ENCODE assay signal across 18 cellular contexts in the genomic region with DNA sequence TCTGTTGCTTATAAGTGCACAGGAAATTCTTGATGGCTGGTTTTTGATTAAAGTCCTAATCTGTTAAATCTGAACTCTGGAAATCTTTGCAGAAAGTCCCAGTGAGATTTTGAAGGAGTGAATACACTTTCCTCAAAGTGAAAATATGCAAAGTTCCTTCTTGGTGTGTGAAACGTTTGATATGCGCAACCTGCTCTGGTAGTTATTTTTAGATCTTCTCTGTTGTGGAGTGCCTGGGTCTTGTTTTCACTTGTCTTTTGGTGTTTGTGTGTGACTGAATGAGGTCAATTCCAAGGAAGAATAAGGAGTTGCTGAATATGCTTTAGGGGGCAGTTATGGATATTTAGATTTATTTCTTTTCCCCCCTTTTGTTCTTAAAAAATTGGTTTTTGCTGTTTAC.
"Had no signal": no experiment of that assay in that cellular context is flagged by ENCODE, and none has a peak within 500 bp of the region (broad histone marks: within the 10 kb centered on the region; RNA-seq: fewer than 3 reads in every experiment).

No MANE protein-coding gene starts in this region.

- H3K36me3 Mint-ChIP-seq: stimulated activated naive B cell treated with anti-CD40 and anti-IgM and Interleukin-4, amounts not matched to agents 10 μg/mL and 1 μg/mL and 100 μg/mL, for 72 hours had no signal

- ATAC-seq: heart left ventricle; left colon; left ventricle myocardium superior; stimulated activated naive B cell treated with anti-CD40 and anti-IgM and Interleukin-4, amounts not matched to agents 10 μg/mL and 1 μg/mL and 100 μg/mL, for 72 hours had no signal

- H3K27ac Mint-ChIP-seq: endodermal cell; stimulated activated naive B cell treated with anti-CD40 and anti-IgM and Interleukin-4, amounts not matched to agents 10 μg/mL and 1 μg/mL and 100 μg/mL, for 72 hours had no signal

- H3K4me1 ChIP-seq: heart left ventricle, sigmoid colon had no signal

- DNase-seq: effector CD4-positive, alpha-beta T cell; endodermal cell; foreskin melanocyte; heart left ventricle; hippocampal formation; left colon; left ventricle myocardium superior; mesenchymal stem cell; midbrain; sigmoid colon; stimulated activated CD4-positive, alpha-beta T cell treated with anti-CD3 and anti-CD28 coated beads, Interleukin-2, amount 100 ng/mL, for 24 hours; stimulated activated CD4-positive, alpha-beta T cell treated with anti-CD3 and anti-CD28 coated beads, Interleukin-4, amount 100 ng/mL, for 4 hours; stimulated activated naive B cell treated with anti-CD40 and anti-IgM and Interleukin-4, amounts not matched to agents 10 μg/mL and 1 μg/mL and 100 μg/mL, for 72 hours; trophoblast cell had no signal

- H3K4me3 Mint-ChIP-seq: endodermal cell; stimulated activated naive B cell treated with anti-CD40 and anti-IgM and Interleukin-4, amounts not matched to agents 10 μg/mL and 1 μg/mL and 100 μg/mL, for 72 hours had no signal

- H3K27ac ChIP-seq: coronary artery, heart left ventricle, sigmoid colon, skin epidermis had no signal

- H3K9me3 ChIP-seq: heart left ventricle, neutrophil, sigmoid colon had no signal

- H3K27me3 ChIP-seq: sigmoid colon had no signal

- H3K36me3 ChIP-seq: heart left ventricle, neutrophil, sigmoid colon had no signal

- H3K4me3 ChIP-seq: coronary artery, heart left ventricle, lung, sigmoid colon, skin epidermis had no signal

- H3K4me1 Mint-ChIP-seq: endodermal cell; stimulated activated naive B cell treated with anti-CD40 and anti-IgM and Interleukin-4, amounts not matched to agents 10 μg/mL and 1 μg/mL and 100 μg/mL, for 72 hours had no signal
